ENCODE assay signal across 13 cellular contexts in the genomic region with DNA sequence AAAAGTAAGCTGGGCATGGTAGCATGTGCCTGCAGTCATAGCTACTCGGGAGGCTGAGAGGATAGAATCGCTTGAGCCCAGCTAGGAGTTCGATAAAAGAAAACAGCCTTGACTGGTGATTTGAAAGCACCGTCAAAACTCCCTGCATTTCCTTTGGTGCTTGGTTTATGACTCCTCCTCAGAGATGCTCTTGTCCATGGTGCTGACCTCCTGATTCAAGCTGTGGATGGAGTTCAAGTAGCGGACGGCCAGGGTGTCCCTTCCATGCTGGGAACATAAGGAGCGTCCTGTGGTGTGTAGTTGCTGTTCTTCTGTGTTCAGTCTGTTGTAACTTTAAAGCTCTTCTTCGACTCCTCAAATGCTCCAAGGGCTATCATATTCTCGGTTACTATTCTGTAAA.
DNase-seq lines count a peak whose midpoint lies in the region; ATAC-seq and TF ChIP-seq lines count a peak whose summit lies in the region.
"Had no signal": no experiment of that assay in that cellular context is flagged by ENCODE, and none has a peak within 500 bp of the region (broad histone marks: within the 10 kb centered on the region; RNA-seq: fewer than 3 reads in every experiment).

No MANE protein-coding gene starts in this region.

- no peak overlapping the region for H3K4me3 ChIP-seq in HFF-Myc (replicated peaks; ENCODE audit: low read depth, low read length)
- H3K4me3 ChIP-seq: lung had no signal

- no peak for TF ChIP-seq CTCF in HFF-Myc (IDR thresholded peaks at IDR 0.05; ENCODE audit: low read depth, low read length, missing control alignments)

- DNase-seq in COLO829 (ENCODE audit: low spot score): peak; percentile 3
- DNase-seq in HFF-Myc (ENCODE audit: extremely low read depth, low read depth): peak; percentile 1
- DNase-seq in iPS-NIHi11 (ENCODE audit: low spot score): peak; percentile 75
- no peak for DNase-seq in hypothalamus (lab: John Stamatoyannopoulos, UW)
- DNase-seq in activated T-cell treated with anti-CD3 and anti-CD28 coated beads, Interleukin-2, amount 50 U/mL, for 48 hours: no peak
- DNase-seq: CD8-positive, alpha-beta memory T cell; effector memory CD8-positive, alpha-beta T cell; NCI-H1092 had no signal

- ATAC-seq in SK-N-SH treated with all-trans-retinoic acid at 6 μM for 48 hours (peak; percentile 59; the same call in 2 of the 3 replicates), HG02884 (IDR thresholded peaks at IDR 0.05; ENCODE audit: unreplicated experiment) (no peak), GM19035 (IDR thresholded peaks at IDR 0.05; ENCODE audit: unreplicated experiment) (no peak)
- ATAC-seq: effector memory CD8-positive, alpha-beta T cell; stimulated activated memory B cell treated with anti-CD40 and anti-IgM and Interleukin-4, amounts not matched to agents 10 μg/mL and 1 μg/mL and 100 μg/mL, for 72 hours had no signal

TF ChIP-seq in SK-N-SH treated with all-trans-retinoic acid at 6 μM for 48 hours, 23 proteins besides CTCF, POLR2A, EP300 and RAD21:
- TF ChIP-seq CSRNP3 (CRISPR knock-in tag; IDR thresholded peaks at IDR 0.05) (no peak), CSDC2 (CRISPR knock-in tag; IDR thresholded peaks at IDR 0.05) (no peak), GLIS3 (CRISPR knock-in tag; IDR thresholded peaks at IDR 0.05) (no peak), SNAI2 (CRISPR knock-in tag; IDR thresholded peaks at IDR 0.05) (no peak), ZFP30 (CRISPR knock-in tag; IDR thresholded peaks at IDR 0.05) (no peak), ZC3H10 (CRISPR knock-in tag; IDR thresholded peaks at IDR 0.05) (no peak)

Comparison
In these comparisons a context has a peak if more than half of its experiments do, and no peak if none do; other contexts are left out.
1. DNase-seq: peak in COLO829 (single experiment), HFF-Myc (single experiment) and iPS-NIHi11 (single experiment); none in hypothalamus (0 of 51) and activated T-cell treated with anti-CD3 and anti-CD28 coated beads, Interleukin-2, amount 50 U/mL, for 48 hours (0 of 2).